ENCODE assay signal across 8 cellular contexts in genomic region chr1:248862695-248863010, GRCh38. TPM values are rescaled to one million over a fixed set of nuclear protein-coding genes. Genes with fewer than 3 reads are reported as not detected.
DNase-seq lines count a peak whose midpoint lies in the region; ATAC-seq and TF ChIP-seq lines count a peak whose summit lies in the region.

No MANE protein-coding gene starts in this region.

- H3K27me3 ChIP-seq in BLaER1 (no peaks in the 10 kb centered on the region), neutrophil (no peaks in the 10 kb centered on the region)

- TF ChIP-seq CTCF in coronary artery (IDR thresholded peaks at IDR 0.05), result no peak
- TF ChIP-seq CTCF in neutrophil (IDR thresholded peaks at IDR 0.05), result no peak

- peak; percentile 30 for DNase-seq in Jurkat, Clone E6-1 (ENCODE audit: low read depth, low spot score)
- no peak for DNase-seq in coronary artery (ENCODE audit: low spot score)
- DNase-seq in left lobe of liver (ENCODE audit: low spot score), result no peak
- DNase-seq in superior temporal gyrus (ENCODE audit: extremely low spot score), result no peak
- DNase-seq in cerebellar nuclear complex (lab: John Stamatoyannopoulos, UW), result no peak

- H3K4me3 ChIP-seq in BLaER1, result peak overlapping the region; percentile 65
- peak overlapping the region; percentile 76 for H3K4me3 ChIP-seq in Jurkat, Clone E6-1 (ENCODE audit: low read length)
- peak overlapping the region; percentile 73 for H3K4me3 ChIP-seq in coronary artery
- peak overlapping the region; percentile 70 to 87 for H3K4me3 ChIP-seq in neutrophil (ENCODE audit: low read depth in 1 of 2, low read length in 1 of 2)

- H3K27ac ChIP-seq in BLaER1, result no peak overlapping the region
- peak overlapping the region; percentile 50 to 85 for H3K27ac ChIP-seq in coronary artery
- H3K27ac ChIP-seq in neutrophil, result peak overlapping the region; percentile 67

- peak overlapping the region; percentile 68 for H3K9ac ChIP-seq in BLaER1

- H3K36me3 ChIP-seq in BLaER1, result no peaks in the 10 kb centered on the region
- H3K36me3 ChIP-seq in neutrophil, result no peaks in the 10 kb centered on the region

- H3K4me2 ChIP-seq in BLaER1, result peak overlapping the region; percentile 94

- ATAC-seq in GM21381 (IDR thresholded peaks at IDR 0.05; ENCODE audit: unreplicated experiment) (peak; percentile 9), left lobe of liver (no peak)

- H3K4me1 ChIP-seq in BLaER1 (peaks cover 41% of the 10 kb centered on the region), neutrophil (ENCODE audit: control insufficient read depth in 1 of 2, insufficient read depth in 1 of 2, low read depth in 1 of 2, low read length in 1 of 2) (peaks cover 34 to 37% of the 10 kb centered on the region in 2 experiments)

- H4K20me1 ChIP-seq in BLaER1, result no peaks in the 10 kb centered on the region

- H3K9me3 ChIP-seq in BLaER1, result no peaks in the 10 kb centered on the region
- H3K9me3 ChIP-seq in neutrophil, result no peaks in the 10 kb centered on the region

RNA-seq across cellular contexts. Expression of gene ZNF692, which starts 3.8 kb away (rescaled TPM):
- 80.0 TPM for polyA plus RNA-seq in Jurkat, Clone E6-1 (2012; ENCODE audit: insufficient read depth, insufficient read length)
- total RNA-seq in left lobe of liver, result 20.2 TPM

RNA-seq across cellular contexts. Expression of gene ZNF672, which starts 24.6 kb away (rescaled TPM):
- polyA plus RNA-seq in Jurkat, Clone E6-1 (2012; ENCODE audit: insufficient read depth, insufficient read length), result 36.6 TPM
- total RNA-seq in left lobe of liver, result 19.6 TPM

RNA-seq across cellular contexts. Expression of gene SH3BP5L, which starts 36.9 kb away (rescaled TPM):
- polyA plus RNA-seq in Jurkat, Clone E6-1 (2012; ENCODE audit: insufficient read depth, insufficient read length), result 21.1 TPM
- total RNA-seq in left lobe of liver, result 15.3 TPM

RNA-seq across cellular contexts. Expression of gene PGBD2, which starts 43.4 kb away (rescaled TPM):
- 3.8 TPM for polyA plus RNA-seq in Jurkat, Clone E6-1 (2012; ENCODE audit: insufficient read depth, insufficient read length)
- 3.4 TPM for total RNA-seq in left lobe of liver
